ENCODE assay signal across 9 cellular contexts in genomic region chr12:47218191-47218654, GRCh38.
DNase-seq lines count a peak whose midpoint lies in the region; ATAC-seq and TF ChIP-seq lines count a peak whose summit lies in the region.
"Had no signal": no experiment of that assay in that cellular context is flagged by ENCODE, and none has a peak within 500 bp of the region (broad histone marks: within the 10 kb centered on the region; RNA-seq: fewer than 3 reads in every experiment).

No MANE protein-coding gene starts in this region.

- ATAC-seq in upper lobe of right lung, result no peak
- no peak for ATAC-seq in SK-N-SH treated with all-trans-retinoic acid at 6 μM for 48 hours

- no peak overlapping the region for H2AFZ ChIP-seq in OCI-LY3 (ENCODE audit: low read depth, low read length)

- intact Hi-C loops in upper lobe of right lung (cut with DNase I), result no loop called here
- intact Hi-C loops in A673 (cut with micrococcal nuclease; ENCODE audit: unreplicated experiment), result no loop called here

- H3K27me3 ChIP-seq in OCI-LY3 (ENCODE audit: low read depth, low read length), result no peaks in the 10 kb centered on the region
- H3K27me3 ChIP-seq in upper lobe of right lung, result no peaks in the 10 kb centered on the region
- H3K27me3 ChIP-seq in A673 (replicated peaks; ENCODE audit: insufficient read depth, low read depth, low read length, poor library complexity), result no peaks in the 10 kb centered on the region
- H3K27me3 ChIP-seq: brain microvascular endothelial cell had no signal

- DNase-seq in stimulated activated CD4-positive, alpha-beta T cell treated with anti-CD3 and anti-CD28 coated beads, Interleukin-1b, Interleukin-23, amount 100 ng/mL, for 48 hours, result peak; percentile 69
- no peak for DNase-seq in stimulated activated CD4-positive, alpha-beta T cell treated with anti-CD3 and anti-CD28 coated beads, Interleukin-4, amount 100 ng/mL, for 1 hour
- peak; percentile 39 for DNase-seq in central memory CD4-positive, alpha-beta T cell
- DNase-seq in upper lobe of right lung, result no peak
- DNase-seq in A673 (ENCODE audit: low spot score), result no peak
- DNase-seq in NCI-H2227 treated with DMSO at 0.1 percent for 48 hours (lab: John Stamatoyannopoulos, UW), result no peak
- DNase-seq: brain microvascular endothelial cell had no signal

- H3K9me3 ChIP-seq in OCI-LY3 (ENCODE audit: insufficient read depth, low read length) (no peaks in the 10 kb centered on the region), upper lobe of right lung (no peaks in the 10 kb centered on the region), A673 (ENCODE audit: low read depth, low read length, poor library complexity, severe bottlenecking) (no peaks in the 10 kb centered on the region)

- H3K9ac ChIP-seq in OCI-LY3 (ENCODE audit: low read length), result peak overlapping the region; percentile 36; the same call in 1 of the 2 replicates

- H3K79me2 ChIP-seq in OCI-LY3 (ENCODE audit: low read length), result peaks cover 28% of the 10 kb centered on the region

- peak overlapping the region; percentile 92 for H3K27ac ChIP-seq in OCI-LY3 (ENCODE audit: low read length)
- peak overlapping the region; percentile 73 for H3K27ac ChIP-seq in upper lobe of right lung
- no peak overlapping the region for H3K27ac ChIP-seq in A673 (ENCODE audit: low read depth, low read length, poor library complexity, severe bottlenecking)
- H3K27ac ChIP-seq: brain microvascular endothelial cell had no signal

- CTCF ChIA-PET in A673 (lab: Charles Lee), result no interaction called here

- no peak for TF ChIP-seq CTCF in OCI-LY3 (IDR thresholded peaks at IDR 0.05; ENCODE audit: low read depth, low read length)
- TF ChIP-seq CTCF in upper lobe of right lung (IDR thresholded peaks at IDR 0.05), result no peak
- no peak for TF ChIP-seq CTCF in A673 (conservative IDR thresholded peaks at IDR 0.05; ENCODE audit: low read depth, low read length)

- H3K36me3 ChIP-seq in OCI-LY3 (replicated peaks; ENCODE audit: low read depth, low read length), result peaks cover 3% of the 10 kb centered on the region
- no peaks in the 10 kb centered on the region for H3K36me3 ChIP-seq in upper lobe of right lung
- H3K36me3 ChIP-seq in A673 (ENCODE audit: insufficient read depth, low read length, poor library complexity, severe bottlenecking), result no peaks in the 10 kb centered on the region
- H3K36me3 ChIP-seq: brain microvascular endothelial cell had no signal

- peak overlapping the region; percentile 73 for H3K4me2 ChIP-seq in OCI-LY3 (ENCODE audit: low read length)

- peaks cover 67% of the 10 kb centered on the region for H3K4me1 ChIP-seq in OCI-LY3 (ENCODE audit: low read length)
- H3K4me1 ChIP-seq in upper lobe of right lung, result peaks cover 6% of the 10 kb centered on the region
- peaks cover 8% of the 10 kb centered on the region for H3K4me1 ChIP-seq in A673 (ENCODE audit: insufficient read depth, low read length, poor library complexity, severe bottlenecking)

- no peaks in the 10 kb centered on the region for H4K20me1 ChIP-seq in OCI-LY3 (ENCODE audit: insufficient read depth, low read length)

- POLR2A ChIA-PET in A673 (lab: Charles Lee; ENCODE audit: low non-redundant PET), result no interaction called here

- no TSS peak for BruUV-seq in A673 (replicated peaks; lab: Mats Ljungman, UMichigan)

- H3K4me3 ChIP-seq in OCI-LY3 (ENCODE audit: low read length) (peak overlapping the region; percentile 70), upper lobe of right lung (peak overlapping the region; percentile 41), A673 (ENCODE audit: low read depth, low read length, poor library complexity, severe bottlenecking) (no peak overlapping the region)

TF ChIP-seq in SK-N-SH treated with all-trans-retinoic acid at 6 μM for 48 hours, 23 proteins besides CTCF, POLR2A, EP300 and RAD21:
- TF ChIP-seq POU6F1 (CRISPR knock-in tag; IDR thresholded peaks at IDR 0.05; ENCODE audit: borderline replicate concordance, low read depth), result no peak
- TF ChIP-seq, protein P1, sequence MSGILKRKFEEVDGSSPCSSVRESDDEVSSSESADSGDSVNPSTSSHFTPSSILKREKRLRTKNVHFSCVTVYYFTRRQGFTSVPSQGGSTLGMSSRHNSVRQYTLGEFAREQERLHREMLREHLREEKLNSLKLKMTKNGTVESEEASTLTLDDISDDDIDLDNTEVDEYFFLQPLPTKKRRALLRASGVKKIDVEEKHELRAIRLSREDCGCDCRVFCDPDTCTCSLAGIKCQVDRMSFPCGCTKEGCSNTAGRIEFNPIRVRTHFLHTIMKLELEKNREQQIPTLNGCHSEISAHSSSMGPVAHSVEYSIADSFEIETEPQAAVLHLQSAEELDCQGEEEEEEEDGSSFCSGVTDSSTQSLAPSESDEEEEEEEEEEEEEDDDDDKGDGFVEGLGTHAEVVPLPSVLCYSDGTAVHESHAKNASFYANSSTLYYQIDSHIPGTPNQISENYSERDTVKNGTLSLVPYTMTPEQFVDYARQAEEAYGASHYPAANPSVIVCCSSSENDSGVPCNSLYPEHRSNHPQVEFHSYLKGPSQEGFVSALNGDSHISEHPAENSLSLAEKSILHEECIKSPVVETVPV (CRISPR knock-in tag; IDR thresholded peaks at IDR 0.05), result no peak
- TF ChIP-seq GLIS3 (CRISPR knock-in tag; IDR thresholded peaks at IDR 0.05), result no peak

Comparison
In these comparisons a context has a peak if more than half of its experiments do, and no peak if none do; other contexts are left out.
1. DNase-seq: peak in stimulated activated CD4-positive, alpha-beta T cell treated with anti-CD3 and anti-CD28 coated beads, Interleukin-1b, Interleukin-23, amount 100 ng/mL, for 48 hours (single experiment) and central memory CD4-positive, alpha-beta T cell (single experiment); none in stimulated activated CD4-positive, alpha-beta T cell treated with anti-CD3 and anti-CD28 coated beads, Interleukin-4, amount 100 ng/mL, for 1 hour (single experiment), upper lobe of right lung (single experiment), A673 (single experiment) and NCI-H2227 treated with DMSO at 0.1 percent for 48 hours (single experiment).